ENCODE assay signal across 10 cellular contexts in the genomic region with DNA sequence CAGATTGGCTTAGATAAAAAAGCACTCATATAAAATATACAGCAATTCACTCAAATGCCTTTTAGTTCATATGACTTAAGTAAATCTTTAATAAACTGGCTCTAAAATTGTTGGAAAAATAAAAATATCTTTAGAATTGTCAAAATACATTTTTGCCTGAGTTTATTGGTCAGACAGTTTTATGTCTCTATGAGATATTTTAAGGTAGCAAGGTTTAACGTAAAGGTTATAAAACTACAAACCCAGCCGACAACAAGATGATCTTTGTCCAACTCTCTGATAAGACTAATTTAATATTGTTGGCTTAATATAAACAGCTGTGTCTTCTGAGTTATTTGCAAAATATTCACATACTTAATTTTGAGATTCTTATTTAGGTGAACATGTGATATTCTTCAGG.
"Had no signal": no experiment of that assay in that cellular context is flagged by ENCODE, and none has a peak within 500 bp of the region (broad histone marks: within the 10 kb centered on the region; RNA-seq: fewer than 3 reads in every experiment).

No MANE protein-coding gene starts in this region.

- ATAC-seq: GM23338, K562 had no signal

- H3K27ac ChIP-seq: HL-60 had no signal

- FAIRE-seq: H1, H54, K562 had no signal

- H2AFZ ChIP-seq: GM23338 had no signal

- H3K4me2 ChIP-seq: GM23338 had no signal

- DNase-seq: H9, HCEC 1CT, HFFc6, IMR-90, KG1 had no signal

- H3K4me3 ChIP-seq: GM23338, K562 had no signal
